ENCODE assay signal across 18 cellular contexts in genomic region chr17:10635290-10635689, GRCh38.
"Had no signal": no experiment of that assay in that cellular context is flagged by ENCODE, and none has a peak within 500 bp of the region (broad histone marks: within the 10 kb centered on the region; RNA-seq: fewer than 3 reads in every experiment).

No MANE protein-coding gene starts in this region.

- ATAC-seq: heart right ventricle, left ventricle myocardium superior, right cardiac atrium, T-cell had no signal

- H3K4me3 ChIP-seq: esophagus squamous epithelium, heart right ventricle, prostate gland, testis had no signal

- H3K9me3 Mint-ChIP-seq: activated naive CD4-positive, alpha-beta T cell treated with anti-CD3 and anti-CD28 coated beads, Interleukin-2, amount 10 ng/mL, durations not matched to agents 7 days and 5 days; central memory CD8-positive, alpha-beta T cell; naive B cell; neural crest cell; T-cell; type B pancreatic cell had no signal

- DNase-seq: activated CD4-positive, alpha-beta T cell treated with anti-CD3 and anti-CD28 coated beads, Interleukin-2, amount 50 U/mL, for 4 hours; activated naive CD4-positive, alpha-beta T cell treated with anti-CD3 and anti-CD28 coated beads, Interleukin-2, amount 10 ng/mL, durations not matched to agents 7 days and 5 days; activated T-cell treated with anti-CD3 and anti-CD28 coated beads for 4 hours; aorta; cortex of kidney; esophagus squamous epithelium; heart right ventricle; left ventricle myocardium superior; naive B cell; right cardiac atrium; small intestine; stimulated activated CD4-positive, alpha-beta T cell treated with anti-CD3 and anti-CD28 coated beads, Interleukin-4, amount 100 ng/mL, for 1 hour; T-cell; testis had no signal

- H3K27me3 ChIP-seq: esophagus squamous epithelium, heart right ventricle, testis had no signal

- H3K9me3 ChIP-seq: esophagus squamous epithelium, heart right ventricle, prostate gland, testis had no signal

- H3K4me3 Mint-ChIP-seq: activated naive CD4-positive, alpha-beta T cell treated with anti-CD3 and anti-CD28 coated beads, Interleukin-2, amount 10 ng/mL, durations not matched to agents 7 days and 5 days; central memory CD8-positive, alpha-beta T cell; neural crest cell; T-cell; type B pancreatic cell had no signal

- H3K4me1 Mint-ChIP-seq: neural crest cell had no signal

- H3K27me3 Mint-ChIP-seq: activated naive CD4-positive, alpha-beta T cell treated with anti-CD3 and anti-CD28 coated beads, Interleukin-2, amount 10 ng/mL, durations not matched to agents 7 days and 5 days; central memory CD8-positive, alpha-beta T cell; naive B cell; T-cell; type B pancreatic cell had no signal

- H3K27ac Mint-ChIP-seq: activated naive CD4-positive, alpha-beta T cell treated with anti-CD3 and anti-CD28 coated beads, Interleukin-2, amount 10 ng/mL, durations not matched to agents 7 days and 5 days; type B pancreatic cell had no signal

- H3K27ac ChIP-seq: esophagus squamous epithelium, heart right ventricle, prostate gland, testis had no signal

- H3K36me3 ChIP-seq: prostate gland had no signal

- H3K4me1 ChIP-seq: heart right ventricle, prostate gland, testis had no signal
